ENCODE assay signal across 14 cellular contexts in the genomic region with DNA sequence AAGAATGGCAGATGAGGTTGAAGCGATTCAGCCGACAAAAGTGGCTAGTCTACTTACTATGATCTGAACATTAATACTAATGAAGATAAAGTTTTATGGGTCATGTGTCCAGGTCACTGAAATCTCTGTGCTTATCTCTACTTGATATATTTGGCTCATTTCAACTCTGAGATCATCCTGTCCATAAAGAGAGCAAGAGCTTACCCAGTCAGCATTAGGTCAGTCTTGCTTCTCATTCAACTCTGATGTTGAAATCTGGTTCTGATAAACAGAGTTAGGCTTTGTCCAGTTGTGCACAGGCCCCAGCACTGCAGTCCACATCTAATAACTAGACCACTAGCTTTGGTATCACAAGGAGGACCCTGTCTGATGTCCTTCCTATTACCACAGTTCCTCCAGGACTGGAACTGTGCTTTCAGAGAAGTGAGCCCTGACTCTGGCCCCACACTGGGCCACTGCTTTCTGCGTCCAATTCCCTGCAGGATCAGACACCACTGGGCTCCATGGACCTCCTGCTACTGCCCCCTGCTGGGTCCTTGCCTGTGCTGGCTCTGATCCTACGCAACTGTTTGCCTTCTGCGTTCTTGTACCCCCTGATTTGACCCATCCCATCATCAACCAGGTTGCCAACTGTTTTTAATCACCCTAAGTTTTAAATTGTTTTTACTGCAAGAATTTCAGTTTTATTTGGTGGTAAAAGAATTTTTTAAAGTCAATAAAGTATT. TPM values are rescaled to one million over a fixed set of nuclear protein-coding genes. Genes with fewer than 3 reads are reported as not detected.
DNase-seq lines count a peak whose midpoint lies in the region; ATAC-seq, FAIRE-seq and TF ChIP-seq lines count a peak whose summit lies in the region.
"Had no signal": no experiment of that assay in that cellular context is flagged by ENCODE, and none has a peak within 500 bp of the region (broad histone marks: within the 10 kb centered on the region; RNA-seq: fewer than 3 reads in every experiment).

No MANE protein-coding gene starts in this region.

- CTCF ChIA-PET in SK-N-SH (lab: Yijun Ruan, JAX), result interaction anchor here (0.5 kb wide), 1 partner anchor 12 kb away, joined by 3 read pairs; no protein-coding TSS in a partner anchor

- 0 out of 2 replicates have a peak, but pooled peaks have one; percentile 6 for TF ChIP-seq RAD21 in SK-N-SH (IDR thresholded peaks at IDR 0.05; ENCODE audit: low read length)

- no peak overlapping the region for H3K14ac ChIP-seq in H9 (ENCODE audit: insufficient read depth, low read length)

- H2BK12ac ChIP-seq in H9 (ENCODE audit: insufficient read length, low read depth, low read length), result no peak overlapping the region

- no peak overlapping the region for H3K4me3 ChIP-seq in SK-N-SH (ENCODE audit: low read depth in 2 of 2, low read length in 1 of 2)
- no peak overlapping the region for H3K4me3 ChIP-seq in WI38 (ENCODE audit: low read depth, low read length)
- H3K4me3 ChIP-seq in left lung, result no peak overlapping the region
- H3K4me3 ChIP-seq in H7 (ENCODE audit: insufficient read depth, low read depth, low read length), result no peak overlapping the region
- H3K4me3 ChIP-seq: pancreas, SJSA1 had no signal

- H3K27me3 Mint-ChIP-seq in H9 (ENCODE audit: low read depth), result no peaks in the 10 kb centered on the region; the same call in none of the 2 replicates

- no peak overlapping the region for H2BK120ac ChIP-seq in H9 (ENCODE audit: low read depth, low read length, poor library complexity, severe bottlenecking)

- H3K36me3 Mint-ChIP-seq in H9 (ENCODE audit: insufficient read depth in 1 of 3, low read depth in 3 of 3), result peaks cover 2 to 8% (median 7%) of the 10 kb centered on the region in 3 experiments; a peak in 6 of 7 replicates

- no peak overlapping the region for H3K23ac ChIP-seq in H9 (ENCODE audit: insufficient read length, low read depth, low read length)

- no peak overlapping the region for H4K8ac ChIP-seq in H9 (replicated peaks; ENCODE audit: insufficient read length, low read depth, low read length)

- H3K4me2 ChIP-seq in SK-N-SH (no peak overlapping the region), H9 (ENCODE audit: insufficient read depth, insufficient read length, low read length) (no peak overlapping the region)

- peaks cover 3 to 18% of the 10 kb centered on the region in 2 experiments; a peak in 4 of 5 replicates for H3K9me3 Mint-ChIP-seq in H9

- H3K79me2 ChIP-seq in SK-N-SH (ENCODE audit: insufficient read depth) (no peaks in the 10 kb centered on the region), H9 (ENCODE audit: insufficient read depth, low read length) (no peaks in the 10 kb centered on the region)

- no peak for FAIRE-seq in urothelium cell line (lab: Jason Lieb, UNC)
- FAIRE-seq: pancreas had no signal

- no peak overlapping the region for H2BK20ac ChIP-seq in H9 (ENCODE audit: low read depth, low read length, poor library complexity, severe bottlenecking)

- no peak overlapping the region; a peak in 1 of 7 replicates for H3K27ac Mint-ChIP-seq in H9
- H3K27ac Mint-ChIP-seq: dendritic cell treated with granulocyte-macrophage colony-stimulating factor and Interleukin-4, amounts not matched to agents 40 ng/mL and 50 ng/mL, for 4 days had no signal

- H3K18ac ChIP-seq in H9 (ENCODE audit: insufficient read length, low read depth, low read length), result no peak overlapping the region

- WGBS in SK-N-SH (ENCODE audit: low lambda C conversion rate), result 93% methylated on average over 4 of the region's 5 CpGs
- WGBS in H9 (ENCODE audit: extremely low coverage, insufficient read length, low lambda C conversion rate), result no CpG with 5 or more reads among the region's 5 CpGs

- H4K5ac ChIP-seq in H9 (ENCODE audit: insufficient read length, low read depth, low read length), result no peak overlapping the region

- H3K9me3 ChIP-seq in SK-N-SH, result no peaks in the 10 kb centered on the region
- H3K9me3 ChIP-seq in H9 (ENCODE audit: control insufficient read depth, low read depth, low read length), result no peaks in the 10 kb centered on the region
- peaks cover 0 to 6% of the 10 kb centered on the region in 2 donors for H3K9me3 ChIP-seq in left lung
- H3K9me3 ChIP-seq: pancreas, SJSA1 had no signal

- H2BK15ac ChIP-seq in H9 (ENCODE audit: low read depth, low read length), result no peak overlapping the region

- H3K23me2 ChIP-seq in H9 (ENCODE audit: insufficient read length, low read depth, low read length, poor library complexity, severe bottlenecking), result no peaks in the 10 kb centered on the region

- H3F3A ChIP-seq in SK-N-SH (replicated peaks; ENCODE audit: insufficient read depth), result no peaks in the 10 kb centered on the region

- H3K27me3 ChIP-seq in SK-N-SH (ENCODE audit: insufficient read depth) (no peaks in the 10 kb centered on the region; the same call in 1 of the 2 replicates), H9 (ENCODE audit: insufficient read depth, low read length) (no peaks in the 10 kb centered on the region), left lung (no peaks in the 10 kb centered on the region), H7 (ENCODE audit: control insufficient read depth, insufficient read depth, low read length) (no peaks in the 10 kb centered on the region)
- H3K27me3 ChIP-seq: pancreas, SJSA1 had no signal

- H4K20me1 ChIP-seq in SK-N-SH (ENCODE audit: insufficient read depth) (no peaks in the 10 kb centered on the region), H9 (ENCODE audit: control insufficient read depth, insufficient read depth, insufficient read length) (no peaks in the 10 kb centered on the region)

- H3K4me1 ChIP-seq in SK-N-SH (ENCODE audit: control insufficient read depth in 1 of 2, insufficient read depth in 2 of 2, low read depth in 1 of 2, low read length in 1 of 2), result no peaks in the 10 kb centered on the region
- H3K4me1 ChIP-seq in H9 (ENCODE audit: insufficient read depth, low read length), result no peaks in the 10 kb centered on the region
- no peaks in the 10 kb centered on the region for H3K4me1 ChIP-seq in left lung
- H3K4me1 ChIP-seq: pancreas, SJSA1 had no signal

- H2AK5ac ChIP-seq in H9 (ENCODE audit: insufficient read length, low read length), result no peak overlapping the region

- POLR2A ChIA-PET in SK-N-SH (lab: Yijun Ruan, JAX), result no interaction called here

- DNase-seq in SK-N-SH (no peak), H9 (peak; percentile 53), left lung (no peak), H7 (no peak), urothelium cell line (ENCODE audit: low spot score) (no peak)
- DNase-seq in effector CD4-positive, alpha-beta T cell, result no peak
- DNase-seq: activated CD4-positive, alpha-beta T cell treated with anti-CD3 and anti-CD28 coated beads, Interleukin-2, amount 50 U/mL, for 1 hour; activated naive CD4-positive, alpha-beta T cell treated with anti-CD3 and anti-CD28 coated beads, Interleukin-2, amount 50 U/mL, for 16 hours; pancreas; stimulated activated CD4-positive, alpha-beta T cell treated with anti-CD3 and anti-CD28 coated beads, Interleukin-4, amount 100 ng/mL, for 24 hours had no signal

- no peaks in the 10 kb centered on the region for H3K79me1 ChIP-seq in H9 (ENCODE audit: insufficient read depth, low read depth, low read length, poor library complexity, severe bottlenecking)

- H3K56ac ChIP-seq in H9 (ENCODE audit: insufficient read length, low read depth, low read length), result no peak overlapping the region

- H3K27ac ChIP-seq in SK-N-SH (ENCODE audit: low read depth in 2 of 2, low read length in 1 of 2) (no peak overlapping the region), H9 (ENCODE audit: insufficient read length, low read depth, low read length) (no peak overlapping the region), left lung (no peak overlapping the region)
- H3K27ac ChIP-seq: pancreas, SJSA1 had no signal

- no peak overlapping the region for H4K91ac ChIP-seq in H9 (ENCODE audit: insufficient read length, low read depth, low read length)

- ATAC-seq in SK-N-SH treated with all-trans-retinoic acid at 6 μM for 48 hours (no peak), left lung (peak; percentile 52)

- intact Hi-C loops in left lung (cut with DNase I), result no loop called here

- no peak overlapping the region for H3K4ac ChIP-seq in H9 (ENCODE audit: low read depth, low read length)

- H3T11ph ChIP-seq in H9 (ENCODE audit: low read length), result no peak overlapping the region

- no peak overlapping the region for H3K4me3 Mint-ChIP-seq in H9
- H3K4me3 Mint-ChIP-seq: dendritic cell treated with granulocyte-macrophage colony-stimulating factor and Interleukin-4, amounts not matched to agents 40 ng/mL and 50 ng/mL, for 4 days had no signal

- H3K9ac ChIP-seq in SK-N-SH (no peak overlapping the region), H9 (ENCODE audit: extremely low read depth, insufficient read length, low read length) (no peak overlapping the region)

- peaks cover 0 to 3% of the 10 kb centered on the region in 2 experiments; a peak in 1 of 4 replicates for H3K4me1 Mint-ChIP-seq in H9

- no peaks in the 10 kb centered on the region for H3K36me3 ChIP-seq in SK-N-SH (replicated peaks in 1 of 2; ENCODE audit: control insufficient read depth in 1 of 2, insufficient read depth in 2 of 2, low read length in 1 of 2)
- H3K36me3 ChIP-seq in left lung, result no peaks in the 10 kb centered on the region
- H3K36me3 ChIP-seq in H7 (replicated peaks; ENCODE audit: control insufficient read depth, insufficient read depth, low read length), result no peaks in the 10 kb centered on the region
- H3K36me3 ChIP-seq: pancreas, SJSA1 had no signal

- no peak overlapping the region for H2BK5ac ChIP-seq in H9 (ENCODE audit: insufficient read length, low read length)

- no peaks in the 10 kb centered on the region for H3K9me2 ChIP-seq in SK-N-SH

- no peak for TF ChIP-seq EP300 in SK-N-SH (IDR thresholded peaks at IDR 0.05; ENCODE audit: borderline replicate concordance in 1 of 2, low read depth in 1 of 2, low read length in 1 of 2)

- TF ChIP-seq CTCF in SK-N-SH (IDR thresholded peaks at IDR 0.05) (peak; percentile 19), H9 (conservative IDR thresholded peaks at IDR 0.05) (peak; percentile 53), WI38 (IDR thresholded peaks at IDR 0.05; ENCODE audit: low read depth, low read length) (peak; percentile 26; the same call in 1 of the 2 replicates), left lung (IDR thresholded peaks at IDR 0.05) (no peak)

- H2AFZ ChIP-seq in SK-N-SH (ENCODE audit: low read depth), result no peak overlapping the region
- no peak overlapping the region for H2AFZ ChIP-seq in H9 (ENCODE audit: low read length)

TF ChIP-seq in SK-N-SH, 30 proteins besides CTCF, POLR2A, EP300 and RAD21 (continues in another document):
- TF ChIP-seq SMC3 (IDR thresholded peaks at IDR 0.05; ENCODE audit: low read depth, low read length), result no peak

RNA-seq across cellular contexts. Expression of a gene that starts 23.7 kb away (rescaled TPM):
- polyA plus RNA-seq in SK-N-SH (2012; rRNA removed), result 50.0 and 58.6 TPM in 2 replicates
- 46.8 and 59.3 TPM in 2 replicates for polyA plus RNA-seq in SK-N-SH (2012; cell fraction: cytosol; rRNA removed)
- 45.9 and 55.1 TPM in 2 replicates for polyA plus RNA-seq in SK-N-SH (2012; cell fraction: nucleus; rRNA removed)
- total RNA-seq in H9 (2021), result 57.3 and 57.7 TPM in 2 replicates
- 100 to 1,000 TPM; 143 to 160 TPM for total RNA-seq in left lung
- total RNA-seq in H7 (2014; rRNA removed; shearing (Covaris generic)), result 41.6 and 50.1 TPM in 2 replicates

RNA-seq across cellular contexts. Expression of a gene that starts 25.6 kb away (rescaled TPM):
- polyA plus RNA-seq in SK-N-SH (2012; rRNA removed), result 30.1 and 33.3 TPM in 2 replicates
- 35.4 and 37.5 TPM in 2 replicates for polyA plus RNA-seq in SK-N-SH (2012; cell fraction: cytosol; rRNA removed)
- 19.4 and 21.9 TPM in 2 replicates for polyA plus RNA-seq in SK-N-SH (2012; cell fraction: nucleus; rRNA removed)
- total RNA-seq in H9 (2021), result 53.6 and 53.7 TPM in 2 replicates
- 10 to 100 TPM; 41.2 to 52.9 TPM for total RNA-seq in left lung
- 37.7 and 46.8 TPM in 2 replicates for total RNA-seq in H7 (2014; rRNA removed; shearing (Covaris generic))

Comparison
In these comparisons a context has a peak if more than half of its experiments do, and no peak if none do; other contexts are left out.
1. CTCF ChIP-seq: peak in SK-N-SH (single experiment), H9 (single experiment) and WI38 (single experiment); none in left lung (0 of 2).